In the genomic region with DNA sequence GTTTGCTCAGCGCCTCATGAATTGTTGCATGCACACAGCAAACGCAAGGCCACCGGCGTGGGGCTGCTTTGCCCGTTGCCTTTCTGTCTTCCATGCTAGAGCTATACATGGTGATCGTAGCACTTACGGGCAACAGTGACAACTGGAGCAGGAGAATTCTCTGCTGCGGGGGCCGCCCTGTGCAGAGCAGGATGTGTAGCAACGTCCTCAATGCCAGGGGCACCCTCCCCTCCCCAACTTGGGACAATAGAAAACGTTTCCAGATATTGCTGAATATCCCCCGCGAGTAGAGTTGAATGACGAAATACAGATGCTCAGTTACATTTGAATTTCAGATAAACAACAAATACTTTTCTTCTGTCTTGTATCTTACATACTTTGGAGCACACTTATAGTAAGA, we compare ENCODE assay signal across 18 cellular contexts.
DNase-seq lines count a peak whose midpoint lies in the region; ATAC-seq, FAIRE-seq and TF ChIP-seq lines count a peak whose summit lies in the region.
"Had no signal": no experiment of that assay in that cellular context is flagged by ENCODE, and none has a peak within 500 bp of the region (broad histone marks: within the 10 kb centered on the region; RNA-seq: fewer than 3 reads in every experiment).

No MANE protein-coding gene starts in this region.

- ATAC-seq in HepG2 (no peak), right lobe of liver (no peak), GM21447 (IDR thresholded peaks at IDR 0.05; ENCODE audit: unreplicated experiment) (no peak)
- ATAC-seq: activated CD8-positive, alpha-beta memory T cell treated with anti-CD3 and anti-CD28 coated beads, Interleukin-2, amount 10 ng/mL, durations not matched to agents 7 days and 5 days; activated naive CD4-positive, alpha-beta T cell treated with anti-CD3 and anti-CD28 coated beads, Interleukin-2, amount 50 U/mL, for 72 hours had no signal

- H2AFZ ChIP-seq in HepG2 (ENCODE audit: low read length) (no peak overlapping the region), mammary epithelial cell (ENCODE audit: low read depth, low read length) (peak overlapping the region; percentile 83)

- H3K9me3 ChIP-seq in HepG2 (ENCODE audit: low read length) (no peaks in the 10 kb centered on the region), right lobe of liver (no peaks in the 10 kb centered on the region), mammary epithelial cell (replicated peaks; ENCODE audit: insufficient read depth, low read length) (no peaks in the 10 kb centered on the region), muscle layer of colon (ENCODE audit: low read length) (no peaks in the 10 kb centered on the region)
- H3K9me3 ChIP-seq: A549 had no signal

- no peaks in the 10 kb centered on the region for H3K36me3 ChIP-seq in HepG2 (replicated peaks in 1 of 2; ENCODE audit: control insufficient read depth in 1 of 2, insufficient read depth in 2 of 2, low read length in 2 of 2)
- H3K36me3 ChIP-seq in right lobe of liver: no peaks in the 10 kb centered on the region
- H3K36me3 ChIP-seq in mammary epithelial cell (ENCODE audit: insufficient read depth, low read length): no peaks in the 10 kb centered on the region
- H3K36me3 ChIP-seq in muscle layer of colon (ENCODE audit: insufficient read depth, low read length): no peaks in the 10 kb centered on the region

- H3K4me3 ChIP-seq in HepG2 (replicated peaks in 1 of 3; ENCODE audit: insufficient read depth in 1 of 3, low read depth in 2 of 3, low read length in 3 of 3): no peak overlapping the region
- H3K4me3 ChIP-seq in right lobe of liver: no peak overlapping the region
- peak overlapping the region in 1 of 3 experiments; percentile 1 for H3K4me3 ChIP-seq in mammary epithelial cell (replicated peaks in 1 of 3; ENCODE audit: insufficient read depth in 1 of 3, low read depth in 2 of 3, low read length in 3 of 3)
- H3K4me3 ChIP-seq in muscle layer of colon (ENCODE audit: low read depth in 1 of 2, low read length in 2 of 2): peak overlapping the region in 1 of 2 donors; percentile 16
- H3K4me3 ChIP-seq: A549 had no signal

- H3K27ac ChIP-seq in HepG2 (ENCODE audit: extremely low read length, insufficient read depth, low read length) (no peak overlapping the region), right lobe of liver (no peak overlapping the region), mammary epithelial cell (ENCODE audit: insufficient read depth, low read depth, low read length) (peak overlapping the region; percentile 87), muscle layer of colon (ENCODE audit: low read depth, low read length) (peak overlapping the region; percentile 70)
- H3K27ac ChIP-seq: A549 had no signal

- peaks cover 4 to 49% of the 10 kb centered on the region in 2 experiments; a peak in 3 of 5 replicates for H3K27me3 ChIP-seq in HepG2 (ENCODE audit: control insufficient read depth in 1 of 2, insufficient read depth in 2 of 2, low read length in 2 of 2)
- H3K27me3 ChIP-seq in right lobe of liver: peaks cover 0 to 6% of the 10 kb centered on the region in 2 donors
- no peaks in the 10 kb centered on the region for H3K27me3 ChIP-seq in mammary epithelial cell (ENCODE audit: insufficient read depth, low read length)
- H3K27me3 ChIP-seq in muscle layer of colon (ENCODE audit: control insufficient read depth in 1 of 2, insufficient read depth in 2 of 2, low read length in 2 of 2): no peaks in the 10 kb centered on the region

- no peaks in the 10 kb centered on the region for H3K4me1 ChIP-seq in HepG2 (ENCODE audit: insufficient read depth, low read length)
- no peaks in the 10 kb centered on the region for H3K4me1 ChIP-seq in right lobe of liver
- H3K4me1 ChIP-seq in mammary epithelial cell (ENCODE audit: insufficient read depth, low read length): peaks cover 23% of the 10 kb centered on the region
- peaks cover 37% of the 10 kb centered on the region for H3K4me1 ChIP-seq in muscle layer of colon (ENCODE audit: insufficient read depth, low read length)
- H3K4me1 ChIP-seq: A549 had no signal

- TF ChIP-seq POLR2A in HepG2 (IDR thresholded peaks at IDR 0.05; ENCODE audit: insufficient read depth in 1 of 2, low read depth in 2 of 2, low read length in 2 of 2) (no peak), right lobe of liver (IDR thresholded peaks at IDR 0.05) (no peak)

- in situ Hi-C loops in HepG2 (cut with HindIII; ENCODE audit: extremely low pct_ligation_motif_present, low pct_unique_long_range_greater_than_20kb) (no loop called here), mammary epithelial cell (cut with MboI; ENCODE audit: low sequenced_read_pairs in 2 of 2) (no loop called here)

- dilution Hi-C loops in mammary epithelial cell (cut with HindIII; ENCODE audit: low sequenced_read_pairs): loop anchor here (5.0 kb wide), 1 partner anchor 85 kb away; no protein-coding TSS in a partner anchor

- TF ChIP-seq RAD21 in HepG2 (CRISPR knock-in tag; IDR thresholded peaks at IDR 0.05): no peak

- CTCF ChIA-PET in HepG2 (lab: Yijun Ruan, JAX; ENCODE audit: low intra/inter-chr PET ratio, low total read pairs): no interaction called here
- CTCF ChIA-PET in mammary epithelial cell (lab: Charles Lee; ENCODE audit: low non-redundant PET): no interaction called here

- no peak for DNase-seq in HepG2 (ENCODE audit: low spot score)
- no peak for DNase-seq in right lobe of liver
- no peak for DNase-seq in mammary epithelial cell
- no peak for DNase-seq in HUDEP-2 (lab: John Stamatoyannopoulos, UW; ENCODE audit: unreplicated experiment in 76 of 76)
- DNase-seq in GM20000 (ENCODE audit: low spot score): no peak
- DNase-seq in foreskin melanocyte: no peak
- DNase-seq: activated CD4-positive, alpha-beta T cell treated with anti-CD3 and anti-CD28 coated beads for 48 hours; activated CD8-positive, alpha-beta memory T cell treated with anti-CD3 and anti-CD28 coated beads, Interleukin-2, amount 10 ng/mL, durations not matched to agents 7 days and 5 days; effector memory CD4-positive, alpha-beta T cell; GDM1; MM.1S; NCI-H2029 treated with DMSO at 0.1 percent for 48 hours; NCI-H446 treated with DMSO at 0.1 percent for 48 hours; T-helper 1 cell had no signal

- FAIRE-seq in HepG2 (lab: Jason Lieb, UNC): no peak
- FAIRE-seq: A549 had no signal

- H4K20me1 ChIP-seq in HepG2 (ENCODE audit: insufficient read depth, low read length): no peaks in the 10 kb centered on the region; the same call in 1 of the 2 replicates
- H4K20me1 ChIP-seq in mammary epithelial cell (ENCODE audit: insufficient read depth, low read length): no peaks in the 10 kb centered on the region

- WGBS in HepG2 (ENCODE audit: low lambda C conversion rate): 36% methylated on average over 14 of the region's 14 CpGs
- WGBS in right lobe of liver (ENCODE audit: insufficient coverage, low coverage, low lambda C conversion rate, missing lambda C conversion rate): 52% methylated on average over 14 of the region's 14 CpGs
- 23% methylated on average over 11 of the region's 14 CpGs for WGBS in mammary epithelial cell (ENCODE audit: low coverage, missing lambda C conversion rate)

- H3K9ac ChIP-seq in HepG2 (ENCODE audit: insufficient read depth, low read depth, low read length): no peak overlapping the region
- H3K9ac ChIP-seq in mammary epithelial cell (ENCODE audit: insufficient read depth, low read length): peak overlapping the region; percentile 77
- H3K9ac ChIP-seq in muscle layer of colon (ENCODE audit: low read length): no peak overlapping the region

- intact Hi-C loops in HepG2 (cut with micrococcal nuclease; ENCODE audit: unreplicated experiment) (no loop called here), right lobe of liver (cut with DNase I) (no loop called here), mammary epithelial cell (cut with micrococcal nuclease) (loop anchor here (1.0 kb wide), 3 partner anchors 40 to 197 kb away; no protein-coding TSS in a partner anchor)

- POLR2A ChIA-PET in HepG2 (lab: Yijun Ruan, JAX): no interaction called here

- TF ChIP-seq EP300 in HepG2 (IDR thresholded peaks at IDR 0.05; ENCODE audit: low read depth in 2 of 2, low read length in 2 of 2) (no peak), HepG2 (CRISPR knock-in tag; IDR thresholded peaks at IDR 0.05; ENCODE audit: borderline replicate concordance) (no peak)

- TF ChIP-seq CTCF in HepG2 (CRISPR knock-in tag; IDR thresholded peaks at IDR 0.05) (no peak), right lobe of liver (IDR thresholded peaks at IDR 0.05) (no peak), mammary epithelial cell (conservative IDR thresholded peaks at IDR 0.05 in 1 of 2, IDR thresholded peaks at IDR 0.05 in 1 of 2; ENCODE audit: extremely low read depth in 1 of 2, insufficient read depth in 1 of 2, low read depth in 1 of 2, low read length in 2 of 2) (no peak), GM20000 (IDR thresholded peaks at IDR 0.05; ENCODE audit: extremely low read depth, missing control alignments) (no peak)

- H3K79me2 ChIP-seq in HepG2 (ENCODE audit: insufficient read depth, low read length) (no peaks in the 10 kb centered on the region), mammary epithelial cell (ENCODE audit: insufficient read depth, low read length) (no peaks in the 10 kb centered on the region)

- BruUV-seq in HepG2 (replicated peaks; lab: Mats Ljungman, UMichigan) (no TSS peak), mammary epithelial cell (replicated peaks; lab: Mats Ljungman, UMichigan) (TSS peak; percentile 91)

- H3K4me2 ChIP-seq in HepG2 (ENCODE audit: low read depth, low read length) (no peak overlapping the region), mammary epithelial cell (ENCODE audit: insufficient read depth, low read depth, low read length) (peak overlapping the region; percentile 76)
- H3K4me2 ChIP-seq: A549 had no signal

TF ChIP-seq in HepG2, 621 proteins besides CTCF, POLR2A, EP300 and RAD21:
- TF ChIP-seq ZBTB21 (CRISPR knock-in tag; IDR thresholded peaks at IDR 0.05) (no peak), CEBPB (IDR thresholded peaks at IDR 0.05; ENCODE audit: borderline replicate concordance, low read depth, low read length) (peak; percentile 34; the same call in 1 of the 2 replicates), KDM5A (IDR thresholded peaks at IDR 0.05; ENCODE audit: borderline replicate concordance, low read length) (no peak)

Comparison
In these comparisons a context has a peak if more than half of its experiments do, and no peak if none do; other contexts are left out.
1. H3K27ac ChIP-seq: peak in mammary epithelial cell (single experiment) and muscle layer of colon (single experiment); none in HepG2 (single experiment) and right lobe of liver (0 of 3).